ENCODE assay signal across 21 cellular contexts in the genomic region with DNA sequence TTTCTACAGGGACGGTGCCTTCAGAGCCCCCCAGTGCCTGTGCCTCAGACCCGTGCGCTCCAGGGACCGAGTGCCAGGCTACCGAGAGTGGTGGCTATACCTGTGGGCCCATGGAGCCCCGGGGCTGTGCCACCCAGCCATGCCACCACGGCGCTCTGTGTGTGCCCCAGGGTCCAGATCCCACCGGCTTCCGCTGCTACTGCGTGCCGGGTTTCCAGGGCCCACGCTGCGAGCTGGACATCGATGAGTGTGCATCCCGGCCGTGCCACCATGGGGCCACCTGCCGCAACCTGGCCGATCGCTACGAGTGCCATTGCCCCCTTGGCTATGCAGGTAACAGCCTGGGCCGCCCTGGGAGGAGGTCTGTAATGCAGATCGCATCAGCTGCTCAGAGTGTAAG. TPM values are rescaled to one million over a fixed set of nuclear protein-coding genes. Genes with fewer than 3 reads are reported as not detected.
DNase-seq lines count a peak whose midpoint lies in the region; ATAC-seq, FAIRE-seq and TF ChIP-seq lines count a peak whose summit lies in the region.
"Had no signal": no experiment of that assay in that cellular context is flagged by ENCODE, and none has a peak within 500 bp of the region (broad histone marks: within the 10 kb centered on the region; RNA-seq: fewer than 3 reads in every experiment).

No MANE protein-coding gene starts in this region.

- WGBS in mesodermal cell (ENCODE audit: insufficient coverage in 2 of 2), 2 experiments: 95 to 96% methylated on average over 22 of the region's 23 CpGs
- WGBS in neuronal stem cell (ENCODE audit: extremely low coverage in 2 of 2, insufficient read length in 2 of 2, insufficient replicate concordance in 1 of 2), 2 donors: no CpG with 5 or more reads among the region's 23 CpGs
- WGBS in psoas muscle, 3 donors: 90 to 95% (median 94%) methylated on average over 19 to 23 of the region's 23 CpGs
- no CpG with 5 or more reads among the region's 23 CpGs for WGBS in HepG2 (ENCODE audit: low lambda C conversion rate)

- ATAC-seq in psoas muscle: no peak
- no peak for ATAC-seq in HG03469 (IDR thresholded peaks at IDR 0.05; ENCODE audit: unreplicated experiment)
- ATAC-seq in HepG2: no peak
- ATAC-seq: GM23338, HCT116 had no signal

- TF ChIP-seq EP300 in HepG2 (IDR thresholded peaks at IDR 0.05; ENCODE audit: low read depth in 2 of 2, low read length in 2 of 2) (no peak), HepG2 (CRISPR knock-in tag; IDR thresholded peaks at IDR 0.05; ENCODE audit: borderline replicate concordance) (no peak)

- TF ChIP-seq CTCF in dorsolateral prefrontal cortex (IDR thresholded peaks at IDR 0.05 in 54 of 56, conservative IDR thresholded peaks at IDR 0.05 in 2 of 56; ENCODE audit: low read depth in 1 of 56, partially characterized antibody in 56 of 56) (no peak), psoas muscle (IDR thresholded peaks at IDR 0.05) (no peak), HepG2 (CRISPR knock-in tag; IDR thresholded peaks at IDR 0.05) (no peak)

- H3K79me2 ChIP-seq in HepG2 (ENCODE audit: insufficient read depth, low read length): no peaks in the 10 kb centered on the region

- intact Hi-C loops in dorsolateral prefrontal cortex (cut with DNase I) (no loop called here), psoas muscle (cut with DNase I) (no loop called here), HepG2 (cut with micrococcal nuclease; ENCODE audit: unreplicated experiment) (no loop called here)

- no peak overlapping the region for H2BK12ac ChIP-seq in neuronal stem cell (ENCODE audit: low read length)

- H2BK120ac ChIP-seq in neuronal stem cell (ENCODE audit: low read depth, low read length): no peak overlapping the region

- in situ Hi-C loops in HepG2 (cut with HindIII; ENCODE audit: extremely low pct_ligation_motif_present, low pct_unique_long_range_greater_than_20kb): no loop called here

- FAIRE-seq in HepG2 (lab: Jason Lieb, UNC): no peak
- FAIRE-seq: A204.1, D721Med, G401.6, GM12891, GM18507, H54 had no signal

- H3K4ac ChIP-seq in neuronal stem cell (ENCODE audit: low read length): no peak overlapping the region

- H3K9me3 ChIP-seq in mesodermal cell (ENCODE audit: control insufficient read depth, low read length): no peaks in the 10 kb centered on the region
- H3K9me3 ChIP-seq in neuronal stem cell (replicated peaks in 1 of 2; ENCODE audit: control insufficient read depth in 2 of 2, insufficient read depth in 1 of 2, low read depth in 1 of 2, low read length in 2 of 2): no peaks in the 10 kb centered on the region
- no peaks in the 10 kb centered on the region for H3K9me3 ChIP-seq in psoas muscle
- H3K9me3 ChIP-seq in HepG2 (ENCODE audit: low read length): no peaks in the 10 kb centered on the region
- H3K9me3 ChIP-seq: BE2C, Caco-2 had no signal

- no peak overlapping the region for H4K91ac ChIP-seq in neuronal stem cell (ENCODE audit: low read depth, low read length, poor library complexity)

- peaks cover 78% of the 10 kb centered on the region for H3K4me1 ChIP-seq in mesodermal cell (ENCODE audit: control insufficient read depth, insufficient read depth, low read length, poor library complexity, severe bottlenecking)
- peaks cover 57% of the 10 kb centered on the region in 2 donors for H3K4me1 ChIP-seq in neuronal stem cell (ENCODE audit: control insufficient read depth in 2 of 2, insufficient read depth in 1 of 2, low read depth in 1 of 2, low read length in 2 of 2)
- no peaks in the 10 kb centered on the region for H3K4me1 ChIP-seq in psoas muscle
- peaks cover 68% of the 10 kb centered on the region for H3K4me1 ChIP-seq in HepG2 (ENCODE audit: insufficient read depth, low read length)

- H2BK5ac ChIP-seq in neuronal stem cell (ENCODE audit: low read length): peak overlapping the region; percentile 92

- H3K4me3 ChIP-seq in dorsolateral prefrontal cortex (no peak overlapping the region), mesodermal cell (ENCODE audit: extremely low read depth, insufficient read depth, low read length, poor library complexity, severe bottlenecking) (no peak overlapping the region), neuronal stem cell (ENCODE audit: low read length in 2 of 2) (no peak overlapping the region), psoas muscle (no peak overlapping the region), HepG2 (replicated peaks in 1 of 3; ENCODE audit: insufficient read depth in 1 of 3, low read depth in 2 of 3, low read length in 3 of 3) (no peak overlapping the region)
- H3K4me3 ChIP-seq: GM23338 had no signal

- TF ChIP-seq POLR2A in HepG2 (IDR thresholded peaks at IDR 0.05; ENCODE audit: insufficient read depth in 1 of 2, low read depth in 2 of 2, low read length in 2 of 2): no peak

- peak overlapping the region; percentile 97 for H2AK5ac ChIP-seq in neuronal stem cell (ENCODE audit: low read depth, low read length)

- H3K27me3 ChIP-seq in dorsolateral prefrontal cortex: peaks cover 0 to 2% (median 0%) of the 10 kb centered on the region in 45 donors
- H3K27me3 ChIP-seq in neuronal stem cell (ENCODE audit: control insufficient read depth in 3 of 3, insufficient read depth in 3 of 3, low read depth in 1 of 3, low read length in 3 of 3): no peaks in the 10 kb centered on the region
- H3K27me3 ChIP-seq in psoas muscle (ENCODE audit: insufficient read depth in 3 of 3, low read length in 2 of 3): peaks cover 0 to 7% (median 3%) of the 10 kb centered on the region in 3 donors
- H3K27me3 ChIP-seq in HepG2 (ENCODE audit: control insufficient read depth in 1 of 2, insufficient read depth in 2 of 2, low read length in 2 of 2): peaks cover 4 to 17% of the 10 kb centered on the region in 2 experiments; a peak in 4 of 5 replicates
- H3K27me3 ChIP-seq: BE2C had no signal

- H2BK15ac ChIP-seq in neuronal stem cell (ENCODE audit: low read length): peak overlapping the region; percentile 82

- POLR2A ChIA-PET in HepG2 (lab: Yijun Ruan, JAX): no interaction called here

- DNase-seq in dorsolateral prefrontal cortex (no peak), neuronal stem cell (ENCODE audit: low spot score) (no peak), psoas muscle (no peak), mucosa of gallbladder (ENCODE audit: low spot score) (no peak), HepG2 (ENCODE audit: low spot score) (no peak)
- DNase-seq: ACHN; BE2C; C1 segment of cervical spinal cord; Caco-2; CD4-positive, alpha-beta T cell; HFFc6 had no signal

- no peak for TF ChIP-seq RAD21 in HepG2 (CRISPR knock-in tag; IDR thresholded peaks at IDR 0.05)

- H3K36me3 ChIP-seq in mesodermal cell (ENCODE audit: control insufficient read depth, insufficient read depth, low read length): peaks cover 19% of the 10 kb centered on the region
- H3K36me3 ChIP-seq in neuronal stem cell (replicated peaks in 1 of 2; ENCODE audit: control insufficient read depth in 2 of 2, insufficient read depth in 2 of 2, low read length in 2 of 2): peaks cover 26 to 65% of the 10 kb centered on the region in 2 donors
- no peaks in the 10 kb centered on the region for H3K36me3 ChIP-seq in psoas muscle (ENCODE audit: insufficient read depth in 1 of 2, low read depth in 1 of 2)
- H3K36me3 ChIP-seq in HepG2 (replicated peaks in 1 of 2; ENCODE audit: control insufficient read depth in 1 of 2, insufficient read depth in 2 of 2, low read length in 2 of 2): no peaks in the 10 kb centered on the region
- H3K36me3 ChIP-seq: BE2C had no signal

- H3K23ac ChIP-seq in neuronal stem cell (ENCODE audit: low read depth, low read length, poor library complexity): peak overlapping the region; percentile 59

- H4K8ac ChIP-seq in neuronal stem cell (ENCODE audit: low read depth, low read length): no peak overlapping the region

- H3K14ac ChIP-seq in neuronal stem cell (ENCODE audit: low read length): peak overlapping the region; percentile 49

- no TSS peak for BruUV-seq in HepG2 (replicated peaks; lab: Mats Ljungman, UMichigan)

- peaks cover 25% of the 10 kb centered on the region for H3K79me1 ChIP-seq in neuronal stem cell (ENCODE audit: low read depth, low read length)

- peak overlapping the region; percentile 60 for H3K18ac ChIP-seq in neuronal stem cell (ENCODE audit: low read length)

- H3K27ac ChIP-seq in dorsolateral prefrontal cortex: peak overlapping the region in 47 of 59 donors; percentile 9 to 99 (median 90)
- peak overlapping the region; percentile 96 for H3K27ac ChIP-seq in mesodermal cell (ENCODE audit: low read depth, low read length, severe bottlenecking)
- H3K27ac ChIP-seq in neuronal stem cell (replicated peaks; ENCODE audit: low read length): no peak overlapping the region
- no peak overlapping the region for H3K27ac ChIP-seq in psoas muscle
- H3K27ac ChIP-seq in HepG2 (ENCODE audit: extremely low read length, insufficient read depth, low read length): no peak overlapping the region

- H2AFZ ChIP-seq in neuronal stem cell (ENCODE audit: low read length) (no peak overlapping the region), HepG2 (ENCODE audit: low read length) (no peak overlapping the region)
- H2AFZ ChIP-seq: GM23338 had no signal

- CTCF ChIA-PET in HepG2 (lab: Yijun Ruan, JAX; ENCODE audit: low intra/inter-chr PET ratio, low total read pairs): no interaction called here

- H3K9ac ChIP-seq in neuronal stem cell (ENCODE audit: low read depth, low read length, poor library complexity): peak overlapping the region; percentile 24
- H3K9ac ChIP-seq in HepG2 (ENCODE audit: insufficient read depth, low read depth, low read length): no peak overlapping the region

- no peaks in the 10 kb centered on the region for H4K20me1 ChIP-seq in HepG2 (ENCODE audit: insufficient read depth, low read length)

- H3K4me2 ChIP-seq in neuronal stem cell (ENCODE audit: insufficient read depth, low read length, poor library complexity, severe bottlenecking) (no peak overlapping the region), HepG2 (ENCODE audit: low read depth, low read length) (no peak overlapping the region)
- H3K4me2 ChIP-seq: GM23338 had no signal

RNA-seq across cellular contexts. Expression of a gene that starts 6.9 kb away (rescaled TPM):
- total RNA-seq in dorsolateral prefrontal cortex (100 to 1,000 TPM in 1 of 120 experiments, 10 to 100 TPM in 119; 14.5 to 102 (median 32.1) TPM), psoas muscle (under 1 TPM in 1 of 4 donors, not detected in 3; 0.05 TPM), mucosa of gallbladder (0.06 TPM), HepG2 (2016; rRNA removed; fragmentation: Illumina TruSeq; extraction: Trizol) (0.14 and 0.29 TPM in 2 replicates)
- polyA plus RNA-seq in mesodermal cell (2013, experiment 1 of 2): 58.5 TPM
- polyA plus RNA-seq in mesodermal cell (2013, experiment 2 of 2): 59.5 TPM
- 41.7 TPM for polyA plus RNA-seq in neuronal stem cell (2013, experiment 1 of 2)
- polyA plus RNA-seq in neuronal stem cell (2013, experiment 2 of 2): 41.7 TPM
- polyA plus RNA-seq in psoas muscle (under 1 TPM in 2 of 3 donors, not detected in 1; 0.01 to 0.03 TPM), HepG2 (2011; rRNA removed) (0.01 and 0.07 TPM in 2 replicates)
- total RNA-seq in HepG2 (2016; cell fraction: cytosol; rRNA removed; fragmentation: Illumina TruSeq; extraction: Trizol; ENCODE audit: low read depth): not detected in 2 replicates
- total RNA-seq in HepG2 (2016; cell fraction: insoluble cytoplasmic fraction; rRNA removed; fragmentation: Illumina TruSeq; extraction: Trizol): 0.09 and 0.28 TPM in 2 replicates
- total RNA-seq in HepG2 (2016; cell fraction: membrane; rRNA removed; fragmentation: Illumina TruSeq; extraction: Trizol): 0.03 and 0.12 TPM in 2 replicates
- total RNA-seq in HepG2 (2016; cell fraction: nucleus; rRNA removed; fragmentation: Illumina TruSeq; extraction: Trizol): 0.28 and 0.37 TPM in 2 replicates
- polyA plus RNA-seq in HepG2 (2011; cell fraction: cytosol; rRNA removed): 0.01 TPM in 1 of 2 replicates, not detected in the other
- polyA plus RNA-seq in HepG2 (2011; cell fraction: nucleus; rRNA removed): 0.11 and 0.16 TPM in 2 replicates
- polyA plus RNA-seq in HepG2 (2012): 0.05 and 0.12 TPM in 2 replicates
- polyA plus RNA-seq in HepG2 (2016; cell fraction: cytosol; fragmentation: Illumina TruSeq; extraction: Trizol; ENCODE audit: low read depth): 0.03 TPM in 1 of 2 replicates, not detected in the other
- polyA plus RNA-seq in HepG2 (2016; cell fraction: insoluble cytoplasmic fraction; fragmentation: Illumina TruSeq; extraction: Trizol; ENCODE audit: low read depth): 0.05 and 0.12 TPM in 2 replicates
- 0.05 and 0.07 TPM in 2 replicates for polyA plus RNA-seq in HepG2 (2016; cell fraction: membrane; fragmentation: Illumina TruSeq; extraction: Trizol; ENCODE audit: low read depth)
- polyA plus RNA-seq in HepG2 (2016; cell fraction: nucleus; fragmentation: Illumina TruSeq; extraction: Trizol; ENCODE audit: insufficient read depth, low read depth): 0.37 and 0.41 TPM in 2 replicates
- polyA minus RNA-seq in HepG2 (2011; rRNA and poly(A)+ RNA removed; ENCODE audit: low replicate concordance): 0.05 and 0.50 TPM in 2 replicates
- polyA minus RNA-seq in HepG2 (2011; cell fraction: cytosol; rRNA and poly(A)+ RNA removed): not detected in 2 replicates
- 0.12 and 0.13 TPM in 2 replicates for polyA minus RNA-seq in HepG2 (2011; cell fraction: nucleus; rRNA and poly(A)+ RNA removed)
- total RNA-seq: CD4-positive, alpha-beta T cell; HFFc6 had no signal

Comparison
In these comparisons a context has a peak if more than half of its experiments do, and no peak if none do; other contexts are left out.
1. H3K27ac ChIP-seq: peak in dorsolateral prefrontal cortex (47 of 59) and mesodermal cell (single experiment); none in neuronal stem cell (single experiment), psoas muscle (single experiment) and HepG2 (single experiment).
2. RNA of a gene that starts 6.9 kb away (total RNA-seq): 14.5 to 102 TPM in dorsolateral prefrontal cortex; 0.03 to 0.37 TPM in HepG2, 0.06 TPM in mucosa of gallbladder (single experiment) and 0.05 TPM in psoas muscle; every median in the first group is over 10 times any median in the second.